ENCODE assay signal across 8 cellular contexts in the genomic region with DNA sequence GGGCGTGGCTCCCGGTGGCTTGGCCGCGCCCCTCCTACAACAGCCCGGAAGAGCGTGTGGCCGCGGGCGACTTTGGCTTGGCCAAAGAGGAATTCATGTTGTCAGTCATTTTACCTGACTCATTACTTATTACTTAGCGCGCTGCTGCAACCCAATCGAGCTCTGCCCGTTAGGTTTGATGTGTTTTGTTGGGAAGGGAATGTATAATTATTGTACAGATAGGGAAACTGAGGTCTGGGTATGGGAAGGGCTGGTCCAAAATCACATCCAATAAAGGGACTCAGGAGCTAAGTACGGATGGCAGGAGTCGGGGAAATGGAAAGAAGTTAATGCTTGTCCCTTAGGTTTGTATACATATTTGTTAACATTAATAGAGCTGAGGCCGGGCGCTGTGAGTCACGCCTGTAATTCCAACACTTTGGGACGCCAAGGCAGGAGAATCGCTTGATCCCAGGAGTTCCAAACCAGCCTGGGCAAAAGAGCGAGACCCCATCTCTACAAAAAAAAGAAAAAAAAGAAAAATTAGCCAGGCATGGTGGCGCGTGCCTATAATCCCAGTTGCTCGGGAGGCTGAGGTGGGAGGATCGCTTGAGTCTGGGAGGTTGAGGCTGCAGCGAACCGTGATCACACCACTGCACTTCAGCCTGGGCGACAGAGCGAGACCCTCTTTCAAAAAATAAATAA. TPM values are rescaled to one million over a fixed set of nuclear protein-coding genes. Genes with fewer than 3 reads are reported as not detected.
DNase-seq lines count a peak whose midpoint lies in the region; ATAC-seq, FAIRE-seq and TF ChIP-seq lines count a peak whose summit lies in the region.

No MANE protein-coding gene starts in this region.

- H3K4me3 ChIP-seq in H7 (ENCODE audit: insufficient read depth, low read depth, low read length) (peak overlapping the region; percentile 77), retinal pigment epithelial cell (ENCODE audit: low read length) (peak overlapping the region; percentile 94)

- no peaks in the 10 kb centered on the region for H3K36me3 Mint-ChIP-seq in T-helper 17 cell (ENCODE audit: low read depth)

- TF ChIP-seq CTCF in C4-2B (conservative IDR thresholded peaks at IDR 0.05) (no peak), retinal pigment epithelial cell (conservative IDR thresholded peaks at IDR 0.05; ENCODE audit: low read depth, low read length) (no peak), D721Med (IDR thresholded peaks at IDR 0.05; ENCODE audit: insufficient read depth, missing control alignments) (no peak)

- FAIRE-seq in D721Med (lab: Jason Lieb, UNC): no peak

- peaks cover 17% of the 10 kb centered on the region for H3K36me3 ChIP-seq in H7 (replicated peaks; ENCODE audit: control insufficient read depth, insufficient read depth, low read length)

- H3K27me3 ChIP-seq in H7 (ENCODE audit: control insufficient read depth, insufficient read depth, low read length): no peaks in the 10 kb centered on the region

- H3K4me1 Mint-ChIP-seq in T-helper 17 cell: peaks cover 18% of the 10 kb centered on the region

- no peaks in the 10 kb centered on the region for H3K9me3 ChIP-seq in T-helper 17 cell (ENCODE audit: control insufficient read depth, low read length, poor library complexity, severe bottlenecking)

- H3K27ac Mint-ChIP-seq in T-helper 17 cell: peak overlapping the region; percentile 97

- ATAC-seq in T-helper 17 cell (no peak), HG03469 (IDR thresholded peaks at IDR 0.05; ENCODE audit: unreplicated experiment) (no peak)

- H3K27ac ChIP-seq in C4-2B: peak overlapping the region; percentile 98

- H3K4me3 Mint-ChIP-seq in T-helper 17 cell: peak overlapping the region; percentile 87

- no peaks in the 10 kb centered on the region for H3K27me3 Mint-ChIP-seq in T-helper 17 cell

- DNase-seq in H7: no peak
- DNase-seq in T-helper 17 cell: no peak
- peak; percentile 92 for DNase-seq in fibroblast of the conjunctiva (ENCODE audit: low read depth)
- no peak for DNase-seq in retinal pigment epithelial cell (ENCODE audit: low read depth)
- no peak for DNase-seq in activated CD4-positive, CD25-positive, alpha-beta regulatory T cell treated with anti-CD3 and anti-CD28 coated beads, Interleukin-2, amount 50 U/mL, for 72 hours
- no peak for DNase-seq in D721Med (ENCODE audit: insufficient read length, low spot score)

RNA-seq across cellular contexts. Expression of a gene that starts 0.6 kb away (rescaled TPM):
- total RNA-seq in H7 (2014; rRNA removed; shearing (Covaris generic)): 15.0 and 18.1 TPM in 2 replicates
- 100 to 1,000 TPM in 1 of 2 donors, 10 to 100 TPM in 1; 95.1 to 129 TPM for total RNA-seq in T-helper 17 cell

RNA-seq across cellular contexts. Expression of a gene that starts 36.1 kb away (rescaled TPM):
- total RNA-seq in H7 (2014; rRNA removed; shearing (Covaris generic)): 9.8 and 11.6 TPM in 2 replicates
- total RNA-seq in T-helper 17 cell: 1 to 10 TPM; 2.6 to 2.7 TPM

RNA-seq across cellular contexts. Expression of a gene that starts 38.2 kb away (rescaled TPM):
- 22.8 and 28.4 TPM in 2 replicates for total RNA-seq in H7 (2014; rRNA removed; shearing (Covaris generic))
- total RNA-seq in T-helper 17 cell: 10 to 100 TPM; 72.4 to 73.7 TPM

RNA-seq across cellular contexts. Expression of a gene that starts 56.4 kb away (rescaled TPM):
- 1.3 and 4.3 TPM in 2 replicates for total RNA-seq in H7 (2014; rRNA removed; shearing (Covaris generic))
- not detected for total RNA-seq in T-helper 17 cell
